In genomic region chr2:1136071-1136470, GRCh38 we compare ENCODE assay signal across 12 cellular contexts.
DNase-seq lines count a peak whose midpoint lies in the region; ATAC-seq and TF ChIP-seq lines count a peak whose summit lies in the region.
"Had no signal": no experiment of that assay in that cellular context is flagged by ENCODE, and none has a peak within 500 bp of the region (broad histone marks: within the 10 kb centered on the region; RNA-seq: fewer than 3 reads in every experiment).

No MANE protein-coding gene starts in this region.

- TF ChIP-seq CTCF in DND-41 (IDR thresholded peaks at IDR 0.05; ENCODE audit: borderline replicate concordance, extremely low read depth, low read length, poor library complexity, severe bottlenecking) (peak; percentile 49), LNCAP (IDR thresholded peaks at IDR 0.05) (peak; percentile 47; the same call in 1 of the 2 replicates), nephron (IDR thresholded peaks at IDR 0.05; ENCODE audit: unreplicated experiment in 3 of 3) (peak; percentile 16 to 42 (median 39))

- no peaks in the 10 kb centered on the region for H3K27me3 ChIP-seq in DND-41 (ENCODE audit: insufficient read depth, low read length, poor library complexity)

- no peak overlapping the region for H2AFZ ChIP-seq in DND-41 (ENCODE audit: low read depth, low read length)

- no peaks in the 10 kb centered on the region for H3K4me1 ChIP-seq in DND-41 (ENCODE audit: insufficient read depth, low read length)

- H3K9me3 ChIP-seq in DND-41 (ENCODE audit: insufficient read depth, low read length, severe bottlenecking), result no peaks in the 10 kb centered on the region
- H3K9me3 ChIP-seq: heart left ventricle, thoracic aorta had no signal

- H3K36me3 Mint-ChIP-seq in nephron (ENCODE audit: low read depth), result no peaks in the 10 kb centered on the region

- H3K4me1 Mint-ChIP-seq in nephron, result peaks cover 10% of the 10 kb centered on the region
- H3K4me1 Mint-ChIP-seq: central memory CD8-positive, alpha-beta T cell had no signal

- no peak overlapping the region for H3K4me2 ChIP-seq in DND-41 (ENCODE audit: insufficient read depth, low read length)

- DNase-seq in DND-41, result no peak
- DNase-seq in astrocyte of the hippocampus (ENCODE audit: low read depth, low spot score), result peak; percentile 11
- no peak for DNase-seq in activated naive CD4-positive, alpha-beta T cell (lab: John Stamatoyannopoulos, UW)
- DNase-seq in dermis blood vessel endothelial cell, result no peak
- DNase-seq: heart left ventricle; Kasumi-1; stimulated activated CD4-positive, alpha-beta T cell treated with anti-CD3 and anti-CD28 coated beads, Interleukin-1b, Interleukin-23, amount 100 ng/mL, for 48 hours had no signal

- no peaks in the 10 kb centered on the region for H3K79me2 ChIP-seq in DND-41 (ENCODE audit: insufficient read depth, low read length)

- H3K27ac Mint-ChIP-seq in nephron, result no peak overlapping the region

- H4K20me1 ChIP-seq in DND-41 (ENCODE audit: insufficient read depth, low read length), result no peaks in the 10 kb centered on the region

- H3K4me3 Mint-ChIP-seq in nephron, result no peak overlapping the region
- H3K4me3 Mint-ChIP-seq: central memory CD8-positive, alpha-beta T cell had no signal

- no peaks in the 10 kb centered on the region for H3K9me3 Mint-ChIP-seq in nephron
- H3K9me3 Mint-ChIP-seq: central memory CD8-positive, alpha-beta T cell had no signal

- ATAC-seq in DND-41 (ENCODE audit: insufficient read depth, low read depth) (no peak), HG02798 (IDR thresholded peaks at IDR 0.05; ENCODE audit: poor library complexity, unreplicated experiment) (no peak)
- ATAC-seq: heart left ventricle had no signal

- H3K27me3 Mint-ChIP-seq in nephron (ENCODE audit: low read depth), result peaks cover 8% of the 10 kb centered on the region

- no peak overlapping the region for H3K9ac ChIP-seq in DND-41 (ENCODE audit: low read depth, low read length)

- no peak overlapping the region for H3K27ac ChIP-seq in DND-41 (ENCODE audit: low read length)
- H3K27ac ChIP-seq: thoracic aorta had no signal

- no peak overlapping the region for H3K4me3 ChIP-seq in DND-41 (ENCODE audit: low read depth in 1 of 2, low read length in 2 of 2)
- H3K4me3 ChIP-seq: heart left ventricle, thoracic aorta had no signal

- peaks cover 9% of the 10 kb centered on the region; the same call in 1 of the 2 replicates for H3K36me3 ChIP-seq in DND-41 (ENCODE audit: insufficient read depth, low read length)
- H3K36me3 ChIP-seq: heart left ventricle, thoracic aorta had no signal
